ENCODE assay signal across 1 cellular context in the genomic region with DNA sequence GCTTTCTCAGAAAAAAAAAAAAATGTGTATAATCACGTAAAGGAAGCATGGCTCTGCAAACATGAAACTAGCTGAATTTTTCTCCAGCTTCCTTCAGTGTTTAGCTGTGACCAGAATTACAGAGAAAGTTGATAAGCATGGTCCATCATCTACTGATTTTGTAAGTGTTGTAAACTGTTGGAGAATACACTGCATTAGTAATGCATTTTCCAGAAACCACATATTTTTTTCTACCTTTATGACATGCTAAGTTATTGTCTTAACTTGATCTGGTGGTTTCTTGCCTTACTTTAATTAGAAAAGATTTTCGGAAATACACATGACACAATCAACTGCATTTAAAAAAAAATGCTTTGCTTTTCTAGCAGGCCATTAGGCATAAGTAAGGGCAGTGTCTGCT.
TF ChIP-seq lines count a peak whose summit lies in the region.

No MANE protein-coding gene starts in this region.

TF ChIP-seq in HepG2, 621 proteins besides CTCF, POLR2A, EP300 and RAD21 (continued from another document):
- TF ChIP-seq KLF12 (CRISPR knock-in tag; IDR thresholded peaks at IDR 0.05; ENCODE audit: borderline replicate concordance), result no peak
- TF ChIP-seq, protein P1, sequence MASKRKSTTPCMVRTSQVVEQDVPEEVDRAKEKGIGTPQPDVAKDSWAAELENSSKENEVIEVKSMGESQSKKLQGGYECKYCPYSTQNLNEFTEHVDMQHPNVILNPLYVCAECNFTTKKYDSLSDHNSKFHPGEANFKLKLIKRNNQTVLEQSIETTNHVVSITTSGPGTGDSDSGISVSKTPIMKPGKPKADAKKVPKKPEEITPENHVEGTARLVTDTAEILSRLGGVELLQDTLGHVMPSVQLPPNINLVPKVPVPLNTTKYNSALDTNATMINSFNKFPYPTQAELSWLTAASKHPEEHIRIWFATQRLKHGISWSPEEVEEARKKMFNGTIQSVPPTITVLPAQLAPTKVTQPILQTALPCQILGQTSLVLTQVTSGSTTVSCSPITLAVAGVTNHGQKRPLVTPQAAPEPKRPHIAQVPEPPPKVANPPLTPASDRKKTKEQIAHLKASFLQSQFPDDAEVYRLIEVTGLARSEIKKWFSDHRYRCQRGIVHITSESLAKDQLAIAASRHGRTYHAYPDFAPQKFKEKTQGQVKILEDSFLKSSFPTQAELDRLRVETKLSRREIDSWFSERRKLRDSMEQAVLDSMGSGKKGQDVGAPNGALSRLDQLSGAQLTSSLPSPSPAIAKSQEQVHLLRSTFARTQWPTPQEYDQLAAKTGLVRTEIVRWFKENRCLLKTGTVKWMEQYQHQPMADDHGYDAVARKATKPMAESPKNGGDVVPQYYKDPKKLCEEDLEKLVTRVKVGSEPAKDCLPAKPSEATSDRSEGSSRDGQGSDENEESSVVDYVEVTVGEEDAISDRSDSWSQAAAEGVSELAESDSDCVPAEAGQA (IDR thresholded peaks at IDR 0.05; ENCODE audit: low read depth), result no peak
- TF ChIP-seq, protein P1 (CRISPR knock-in tag; IDR thresholded peaks at IDR 0.05; ENCODE audit: borderline replicate concordance), result no peak
- TF ChIP-seq, protein P2, sequence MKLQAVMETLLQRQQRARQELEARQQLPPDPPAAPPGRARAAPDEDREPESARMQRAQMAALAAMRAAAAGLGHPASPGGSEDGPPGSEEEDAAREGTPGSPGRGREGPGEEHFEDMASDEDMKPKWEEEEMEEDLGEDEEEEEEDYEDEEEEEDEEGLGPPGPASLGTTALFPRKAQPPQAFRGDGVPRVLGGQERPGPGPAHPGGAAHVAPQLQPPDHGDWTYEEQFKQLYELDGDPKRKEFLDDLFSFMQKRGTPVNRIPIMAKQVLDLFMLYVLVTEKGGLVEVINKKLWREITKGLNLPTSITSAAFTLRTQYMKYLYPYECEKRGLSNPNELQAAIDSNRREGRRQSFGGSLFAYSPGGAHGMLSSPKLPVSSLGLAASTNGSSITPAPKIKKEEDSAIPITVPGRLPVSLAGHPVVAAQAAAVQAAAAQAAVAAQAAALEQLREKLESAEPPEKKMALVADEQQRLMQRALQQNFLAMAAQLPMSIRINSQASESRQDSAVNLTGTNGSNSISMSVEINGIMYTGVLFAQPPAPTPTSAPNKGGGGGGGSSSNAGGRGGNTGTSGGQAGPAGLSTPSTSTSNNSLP (IDR thresholded peaks at IDR 0.05; ENCODE audit: low read depth, low read length), result no peak
- TF ChIP-seq ZNF839 (CRISPR knock-in tag; IDR thresholded peaks at IDR 0.05; ENCODE audit: borderline replicate concordance), result no peak
- TF ChIP-seq ZNF746 (CRISPR knock-in tag; IDR thresholded peaks at IDR 0.05), result no peak
- TF ChIP-seq, protein P3, sequence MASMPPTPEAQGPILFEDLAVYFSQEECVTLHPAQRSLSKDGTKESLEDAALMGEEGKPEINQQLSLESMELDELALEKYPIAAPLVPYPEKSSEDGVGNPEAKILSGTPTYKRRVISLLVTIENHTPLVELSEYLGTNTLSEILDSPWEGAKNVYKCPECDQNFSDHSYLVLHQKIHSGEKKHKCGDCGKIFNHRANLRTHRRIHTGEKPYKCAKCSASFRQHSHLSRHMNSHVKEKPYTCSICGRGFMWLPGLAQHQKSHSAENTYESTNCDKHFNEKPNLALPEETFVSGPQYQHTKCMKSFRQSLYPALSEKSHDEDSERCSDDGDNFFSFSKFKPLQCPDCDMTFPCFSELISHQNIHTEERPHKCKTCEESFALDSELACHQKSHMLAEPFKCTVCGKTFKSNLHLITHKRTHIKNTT (CRISPR knock-in tag; IDR thresholded peaks at IDR 0.05), result no peak
- TF ChIP-seq, protein P4, sequence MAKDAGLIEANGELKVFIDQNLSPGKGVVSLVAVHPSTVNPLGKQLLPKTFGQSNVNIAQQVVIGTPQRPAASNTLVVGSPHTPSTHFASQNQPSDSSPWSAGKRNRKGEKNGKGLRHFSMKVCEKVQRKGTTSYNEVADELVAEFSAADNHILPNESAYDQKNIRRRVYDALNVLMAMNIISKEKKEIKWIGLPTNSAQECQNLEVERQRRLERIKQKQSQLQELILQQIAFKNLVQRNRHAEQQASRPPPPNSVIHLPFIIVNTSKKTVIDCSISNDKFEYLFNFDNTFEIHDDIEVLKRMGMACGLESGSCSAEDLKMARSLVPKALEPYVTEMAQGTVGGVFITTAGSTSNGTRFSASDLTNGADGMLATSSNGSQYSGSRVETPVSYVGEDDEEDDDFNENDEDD (CRISPR knock-in tag; IDR thresholded peaks at IDR 0.05; ENCODE audit: borderline replicate concordance), result no peak
- TF ChIP-seq, protein P5, sequence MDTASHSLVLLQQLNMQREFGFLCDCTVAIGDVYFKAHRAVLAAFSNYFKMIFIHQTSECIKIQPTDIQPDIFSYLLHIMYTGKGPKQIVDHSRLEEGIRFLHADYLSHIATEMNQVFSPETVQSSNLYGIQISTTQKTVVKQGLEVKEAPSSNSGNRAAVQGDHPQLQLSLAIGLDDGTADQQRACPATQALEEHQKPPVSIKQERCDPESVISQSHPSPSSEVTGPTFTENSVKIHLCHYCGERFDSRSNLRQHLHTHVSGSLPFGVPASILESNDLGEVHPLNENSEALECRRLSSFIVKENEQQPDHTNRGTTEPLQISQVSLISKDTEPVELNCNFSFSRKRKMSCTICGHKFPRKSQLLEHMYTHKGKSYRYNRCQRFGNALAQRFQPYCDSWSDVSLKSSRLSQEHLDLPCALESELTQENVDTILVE (CRISPR knock-in tag; IDR thresholded peaks at IDR 0.05), result no peak
- TF ChIP-seq ZKSCAN1 (IDR thresholded peaks at IDR 0.05; ENCODE audit: low read length), result no peak
- no peak for TF ChIP-seq PAF1 (CRISPR knock-in tag; IDR thresholded peaks at IDR 0.05)
